In the genomic region with DNA sequence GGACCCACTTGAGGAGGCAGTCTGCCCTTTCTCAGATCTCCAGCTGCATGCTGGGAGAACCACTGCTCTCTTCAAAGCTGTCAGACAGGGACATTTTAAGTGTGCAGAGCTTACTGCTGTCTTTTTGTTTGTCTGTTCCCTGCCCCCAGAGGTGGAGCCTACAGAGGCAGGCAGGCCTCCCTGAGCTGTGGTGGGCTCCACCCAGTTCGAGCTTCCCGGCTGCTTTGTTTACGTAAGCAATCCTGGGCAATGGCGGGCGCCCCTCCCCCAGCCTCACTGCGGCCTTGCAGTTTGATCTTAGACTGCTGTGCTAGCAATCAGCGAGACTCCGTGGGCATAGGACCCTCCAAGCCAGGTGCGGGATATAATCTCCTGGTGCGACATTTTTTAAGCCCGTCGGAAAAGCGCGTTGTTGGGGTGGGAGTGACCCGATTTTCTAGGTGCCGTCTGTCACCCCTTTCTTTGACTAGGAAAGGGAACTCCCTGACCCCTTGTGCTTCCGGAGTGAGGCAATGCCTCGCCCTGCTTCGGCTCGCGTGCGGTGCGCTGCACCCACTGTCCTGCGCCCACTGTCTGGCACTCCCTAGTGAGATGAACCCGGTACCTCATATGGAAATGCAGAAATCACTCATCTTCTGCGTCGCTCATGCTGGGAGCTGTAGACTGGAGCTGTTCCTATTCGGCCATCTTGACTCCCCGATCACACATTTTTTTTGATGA, we compare ENCODE assay signal across 4 cellular contexts. TPM values are rescaled to one million over a fixed set of nuclear protein-coding genes. Genes with fewer than 3 reads are reported as not detected.
"Had no signal": no experiment of that assay in that cellular context is flagged by ENCODE, and none has a peak within 500 bp of the region (broad histone marks: within the 10 kb centered on the region; RNA-seq: fewer than 3 reads in every experiment).

No MANE protein-coding gene starts in this region.

RNA-seq across cellular contexts. Expression of a gene that starts 26.8 kb away (rescaled TPM):
- total RNA-seq: GM23338, H1, H9, HT-29 had no signal
- polyA plus RNA-seq: GM23338, H1 had no signal
